Comparison of ENCODE assay signal across 11 cellular contexts in genomic region chr1:12175456-12175797, GRCh38. TPM values are rescaled to one million over a fixed set of nuclear protein-coding genes. Genes with fewer than 3 reads are reported as not detected.
DNase-seq lines count a peak whose midpoint lies in the region; ATAC-seq and TF ChIP-seq lines count a peak whose summit lies in the region.
"Had no signal": no experiment of that assay in that cellular context is flagged by ENCODE, and none has a peak within 500 bp of the region (broad histone marks: within the 10 kb centered on the region; RNA-seq: fewer than 3 reads in every experiment).

No MANE protein-coding gene starts in this region.

- no peak for TF ChIP-seq EP300 in sigmoid colon (IDR thresholded peaks at IDR 0.05)

- H3K36me3 Mint-ChIP-seq in CD8-positive, alpha-beta T cell = peaks cover 3% of the 10 kb centered on the region
- H3K36me3 Mint-ChIP-seq in activated CD4-positive, alpha-beta memory T cell treated with anti-CD3 and anti-CD28 coated beads for 36 hours = peaks cover 26% of the 10 kb centered on the region

- H3K9me3 Mint-ChIP-seq in CD8-positive, alpha-beta T cell = peaks cover 3% of the 10 kb centered on the region
- peaks cover 4% of the 10 kb centered on the region for H3K9me3 Mint-ChIP-seq in activated CD4-positive, alpha-beta memory T cell treated with anti-CD3 and anti-CD28 coated beads for 36 hours

- H3K4me3 ChIP-seq in CD8-positive, alpha-beta T cell (ENCODE audit: low read depth, low read length) = no peak overlapping the region
- H3K4me3 ChIP-seq in esophagus squamous epithelium = no peak overlapping the region
- H3K4me3 ChIP-seq in sigmoid colon = no peak overlapping the region

- TF ChIP-seq CTCF in CD8-positive, alpha-beta T cell (IDR thresholded peaks at IDR 0.05) = no peak
- TF ChIP-seq CTCF in esophagus squamous epithelium (IDR thresholded peaks at IDR 0.05) = no peak
- TF ChIP-seq CTCF in sigmoid colon (IDR thresholded peaks at IDR 0.05) = no peak

- no peaks in the 10 kb centered on the region for H3K9me3 ChIP-seq in CD8-positive, alpha-beta T cell (ENCODE audit: low read length)
- H3K9me3 ChIP-seq in esophagus squamous epithelium (no peaks in the 10 kb centered on the region), sigmoid colon (no peaks in the 10 kb centered on the region)

- H3K27ac ChIP-seq in CD8-positive, alpha-beta T cell (ENCODE audit: low read depth, low read length) = no peak overlapping the region
- H3K27ac ChIP-seq in esophagus squamous epithelium = peak overlapping the region; percentile 44 to 89 (median 78)
- H3K27ac ChIP-seq in sigmoid colon = peak overlapping the region; percentile 60 to 63 (median 61)

- ATAC-seq in CD8-positive, alpha-beta T cell = no peak
- ATAC-seq in GM19023 (IDR thresholded peaks at IDR 0.05; ENCODE audit: unreplicated experiment) = no peak

- intact Hi-C loops in CD8-positive, alpha-beta T cell (cut with DNase I, micrococcal nuclease) = loop anchor here in 1 of 2 experiments (5.0 kb wide), 1 partner anchor 268 kb away; no protein-coding TSS in a partner anchor
- intact Hi-C loops in activated CD4-positive, alpha-beta memory T cell treated with anti-CD3 and anti-CD28 coated beads for 36 hours (cut with micrococcal nuclease) = loop anchor here (5.0 to 10.0 kb wide), 6 partner anchors 108 to 368 kb away; partner anchors contain the start of genes CLCN6 and MTHFR
- intact Hi-C loops in esophagus squamous epithelium (cut with DNase I) (no loop called here), sigmoid colon (cut with DNase I) (no loop called here)

- POLR2A ChIA-PET in CD8-positive, alpha-beta T cell (lab: Charles Lee) = interaction anchor here (0.6 to 2.1 kb wide), 3 partner anchors 25 to 42 kb away, joined by 3 to 9 read pairs (median 4); no protein-coding TSS in a partner anchor
- POLR2A ChIA-PET in activated CD4-positive, alpha-beta memory T cell treated with anti-CD3 and anti-CD28 coated beads for 36 hours (lab: Charles Lee) = no interaction called here

- H3K4me3 Mint-ChIP-seq in CD8-positive, alpha-beta T cell = peak overlapping the region; percentile 15
- H3K4me3 Mint-ChIP-seq in activated CD4-positive, alpha-beta memory T cell treated with anti-CD3 and anti-CD28 coated beads for 36 hours = peak overlapping the region; percentile 26

- CTCF ChIA-PET in CD8-positive, alpha-beta T cell (lab: Charles Lee) = interaction anchor here (1.0 to 13.7 kb wide), 3 partner anchors 12 to 51 kb away, joined by 4 to 155 read pairs (median 4); no protein-coding TSS in a partner anchor
- CTCF ChIA-PET in activated CD4-positive, alpha-beta memory T cell treated with anti-CD3 and anti-CD28 coated beads for 36 hours (lab: Charles Lee) = interaction anchor here (1.2 to 2.6 kb wide), 2 partner anchors 50 to 69 kb away, joined by 4 to 15 read pairs; no protein-coding TSS in a partner anchor

- 52 to 61% methylated on average over 2 to 4 of the region's 4 CpGs for WGBS in esophagus squamous epithelium, 2 donors
- 68 to 81% methylated on average over 4 of the region's 4 CpGs for WGBS in sigmoid colon, 2 donors

- H3K27me3 ChIP-seq in CD8-positive, alpha-beta T cell (ENCODE audit: insufficient read depth, low read length) = no peaks in the 10 kb centered on the region
- H3K27me3 ChIP-seq in esophagus squamous epithelium (peaks cover 0 to 31% (median 0%) of the 10 kb centered on the region in 4 donors), sigmoid colon (no peaks in the 10 kb centered on the region)

- peak overlapping the region; percentile 98 for H3K27ac Mint-ChIP-seq in CD8-positive, alpha-beta T cell
- peak overlapping the region; percentile 94 for H3K27ac Mint-ChIP-seq in activated CD4-positive, alpha-beta memory T cell treated with anti-CD3 and anti-CD28 coated beads for 36 hours

- H3K36me3 ChIP-seq in CD8-positive, alpha-beta T cell (ENCODE audit: insufficient read depth, low read length) = no peaks in the 10 kb centered on the region
- H3K36me3 ChIP-seq in esophagus squamous epithelium (no peaks in the 10 kb centered on the region), sigmoid colon (no peaks in the 10 kb centered on the region)

- H3K27me3 Mint-ChIP-seq in CD8-positive, alpha-beta T cell (ENCODE audit: low read depth) = no peaks in the 10 kb centered on the region
- no peaks in the 10 kb centered on the region for H3K27me3 Mint-ChIP-seq in activated CD4-positive, alpha-beta memory T cell treated with anti-CD3 and anti-CD28 coated beads for 36 hours

- DNase-seq in CD8-positive, alpha-beta T cell = no peak
- DNase-seq in activated CD4-positive, alpha-beta memory T cell treated with anti-CD3 and anti-CD28 coated beads for 36 hours = no peak
- no peak for DNase-seq in esophagus squamous epithelium (lab: John Stamatoyannopoulos, UW)
- no peak for DNase-seq in sigmoid colon
- no peak for DNase-seq in stimulated activated CD4-positive, alpha-beta T cell treated with anti-CD3 and anti-CD28 coated beads, Interleukin-1b, Interleukin-23, amount 100 ng/mL, for 48 hours
- DNase-seq in DMS53 treated with DMSO at 0.1 percent for 48 hours (lab: John Stamatoyannopoulos, UW; ENCODE audit: unreplicated experiment) = no peak
- DNase-seq in putamen (ENCODE audit: low spot score) = no peak
- DNase-seq: activated CD8-positive, alpha-beta memory T cell treated with anti-CD3 and anti-CD28 coated beads, Interleukin-2, amount 50 U/mL, for 4 hours; central memory CD4-positive, alpha-beta T cell; NCI-H1694 had no signal

- H3K4me1 ChIP-seq in CD8-positive, alpha-beta T cell (ENCODE audit: insufficient read depth, low read length) = peaks cover 84% of the 10 kb centered on the region
- H3K4me1 ChIP-seq in esophagus squamous epithelium (peaks cover 24 to 100% (median 48%) of the 10 kb centered on the region in 3 donors), sigmoid colon (peaks cover 0 to 42% (median 27%) of the 10 kb centered on the region in 4 donors)

- peaks cover 82% of the 10 kb centered on the region for H3K4me1 Mint-ChIP-seq in CD8-positive, alpha-beta T cell (ENCODE audit: low read depth)
- H3K4me1 Mint-ChIP-seq in activated CD4-positive, alpha-beta memory T cell treated with anti-CD3 and anti-CD28 coated beads for 36 hours (ENCODE audit: low read depth) = peaks cover 90% of the 10 kb centered on the region

- TF ChIP-seq POLR2A in esophagus squamous epithelium (IDR thresholded peaks at IDR 0.05) = no peak
- no peak for TF ChIP-seq POLR2A in sigmoid colon (IDR thresholded peaks at IDR 0.05)

RNA-seq across cellular contexts. Expression of gene TNFRSF1B, which starts 8.6 kb away (rescaled TPM):
- 100 to 1,000 TPM in 1 of 2 experiments, 10 to 100 TPM in 1; 82.6 to 100 TPM for total RNA-seq in CD8-positive, alpha-beta T cell
- 100 to 1,000 TPM; 201 to 211 TPM for total RNA-seq in activated CD4-positive, alpha-beta memory T cell treated with anti-CD3 and anti-CD28 coated beads for 36 hours
- total RNA-seq in esophagus squamous epithelium (10 to 100 TPM in 2 of 4 donors, 1 to 10 TPM in 2; 2.1 to 17.5 (median 10.3) TPM), sigmoid colon (10 to 100 TPM; 15.5 to 19.7 (median 18.9) TPM)
- 10 to 100 TPM in 2 of 3 donors, 1 to 10 TPM in 1; 4.2 to 37.2 (median 16.2) TPM for polyA plus RNA-seq in sigmoid colon

RNA-seq across cellular contexts. Expression of gene VPS13D, which starts 54.4 kb away (rescaled TPM):
- total RNA-seq in CD8-positive, alpha-beta T cell = 10 to 100 TPM; 55.8 to 58.7 TPM
- 10 to 100 TPM; 25.0 to 25.4 TPM for total RNA-seq in activated CD4-positive, alpha-beta memory T cell treated with anti-CD3 and anti-CD28 coated beads for 36 hours
- total RNA-seq in esophagus squamous epithelium (100 to 1,000 TPM in 1 of 4 donors, 10 to 100 TPM in 3; 42.5 to 103 (median 59.8) TPM), sigmoid colon (10 to 100 TPM; 49.7 to 90.8 (median 54.7) TPM)
- 10 to 100 TPM in 2 of 3 donors, 1 to 10 TPM in 1; 7.6 to 27.4 (median 12.0) TPM for polyA plus RNA-seq in sigmoid colon

Comparison
In these comparisons a context has a peak if more than half of its experiments do, and no peak if none do; other contexts are left out.
1. RNA of gene TNFRSF1B, which starts 8.6 kb away (total RNA-seq): 201 to 211 TPM in activated CD4-positive, alpha-beta memory T cell treated with anti-CD3 and anti-CD28 coated beads for 36 hours and 82.6 to 100 TPM in CD8-positive, alpha-beta T cell; 15.5 to 19.7 TPM in sigmoid colon and 2.1 to 17.5 TPM in esophagus squamous epithelium; every median in the first group is over 4 times any median in the second.